ENCODE assay signal across 1 cellular context in the genomic region with DNA sequence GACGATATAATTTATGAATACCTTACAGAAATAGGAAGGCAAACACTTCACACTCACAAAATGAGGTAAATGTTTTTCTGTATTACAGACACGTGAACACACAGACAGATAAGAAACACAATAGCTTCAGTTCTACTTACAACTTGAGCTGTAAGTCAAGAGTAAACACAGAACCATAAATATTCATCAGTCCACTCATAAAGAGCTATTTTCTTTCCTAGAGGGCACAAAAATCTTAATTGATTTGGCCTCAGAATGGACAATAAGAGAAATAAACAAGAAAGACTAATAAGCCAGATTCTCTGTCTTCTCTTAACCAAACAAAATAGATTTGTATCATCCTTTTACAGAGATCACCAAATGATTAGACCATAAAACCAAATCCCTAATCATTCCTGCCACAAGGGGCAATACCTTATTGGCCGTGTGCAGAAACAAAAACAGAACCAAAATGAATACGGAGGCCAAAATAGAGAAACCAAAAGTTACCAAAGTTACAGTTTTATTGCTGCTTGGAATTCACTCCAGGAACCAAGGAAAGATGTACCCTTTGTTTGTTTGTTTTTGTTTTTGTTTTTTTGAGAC.
TF ChIP-seq lines count a peak whose summit lies in the region.

No MANE protein-coding gene starts in this region.

TF ChIP-seq in K562, 482 proteins besides CTCF, POLR2A, EP300 and RAD21 (continued from another document):
- TF ChIP-seq, protein P1, sequence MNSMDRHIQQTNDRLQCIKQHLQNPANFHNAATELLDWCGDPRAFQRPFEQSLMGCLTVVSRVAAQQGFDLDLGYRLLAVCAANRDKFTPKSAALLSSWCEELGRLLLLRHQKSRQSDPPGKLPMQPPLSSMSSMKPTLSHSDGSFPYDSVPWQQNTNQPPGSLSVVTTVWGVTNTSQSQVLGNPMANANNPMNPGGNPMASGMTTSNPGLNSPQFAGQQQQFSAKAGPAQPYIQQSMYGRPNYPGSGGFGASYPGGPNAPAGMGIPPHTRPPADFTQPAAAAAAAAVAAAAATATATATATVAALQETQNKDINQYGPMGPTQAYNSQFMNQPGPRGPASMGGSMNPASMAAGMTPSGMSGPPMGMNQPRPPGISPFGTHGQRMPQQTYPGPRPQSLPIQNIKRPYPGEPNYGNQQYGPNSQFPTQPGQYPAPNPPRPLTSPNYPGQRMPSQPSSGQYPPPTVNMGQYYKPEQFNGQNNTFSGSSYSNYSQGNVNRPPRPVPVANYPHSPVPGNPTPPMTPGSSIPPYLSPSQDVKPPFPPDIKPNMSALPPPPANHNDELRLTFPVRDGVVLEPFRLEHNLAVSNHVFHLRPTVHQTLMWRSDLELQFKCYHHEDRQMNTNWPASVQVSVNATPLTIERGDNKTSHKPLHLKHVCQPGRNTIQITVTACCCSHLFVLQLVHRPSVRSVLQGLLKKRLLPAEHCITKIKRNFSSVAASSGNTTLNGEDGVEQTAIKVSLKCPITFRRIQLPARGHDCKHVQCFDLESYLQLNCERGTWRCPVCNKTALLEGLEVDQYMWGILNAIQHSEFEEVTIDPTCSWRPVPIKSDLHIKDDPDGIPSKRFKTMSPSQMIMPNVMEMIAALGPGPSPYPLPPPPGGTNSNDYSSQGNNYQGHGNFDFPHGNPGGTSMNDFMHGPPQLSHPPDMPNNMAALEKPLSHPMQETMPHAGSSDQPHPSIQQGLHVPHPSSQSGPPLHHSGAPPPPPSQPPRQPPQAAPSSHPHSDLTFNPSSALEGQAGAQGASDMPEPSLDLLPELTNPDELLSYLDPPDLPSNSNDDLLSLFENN (IDR thresholded peaks at IDR 0.05; ENCODE audit: low read depth in 2 of 2, low read length in 2 of 2) = no peak
- TF ChIP-seq GATAD2A (IDR thresholded peaks at IDR 0.05) = no peak
- TF ChIP-seq MCM3 (IDR thresholded peaks at IDR 0.05) = no peak
- no peak for TF ChIP-seq SMARCA5 (IDR thresholded peaks at IDR 0.05)
- no peak for TF ChIP-seq MTA1 (IDR thresholded peaks at IDR 0.05; ENCODE audit: borderline replicate concordance)
- TF ChIP-seq SREBF1 (IDR thresholded peaks at IDR 0.05; ENCODE audit: borderline replicate concordance, low read depth, low read length) = no peak
- no peak for TF ChIP-seq PCBP1 (IDR thresholded peaks at IDR 0.05; ENCODE audit: low read depth, low read length, poor library complexity, severe bottlenecking)
- no peak for TF ChIP-seq ZNF347 (CRISPR knock-in tag; IDR thresholded peaks at IDR 0.05; ENCODE audit: low read depth)
- TF ChIP-seq HDAC2 (IDR thresholded peaks at IDR 0.05) = no peak
- TF ChIP-seq ZSCAN32 (CRISPR knock-in tag; IDR thresholded peaks at IDR 0.05) = no peak
